In the genomic region with DNA sequence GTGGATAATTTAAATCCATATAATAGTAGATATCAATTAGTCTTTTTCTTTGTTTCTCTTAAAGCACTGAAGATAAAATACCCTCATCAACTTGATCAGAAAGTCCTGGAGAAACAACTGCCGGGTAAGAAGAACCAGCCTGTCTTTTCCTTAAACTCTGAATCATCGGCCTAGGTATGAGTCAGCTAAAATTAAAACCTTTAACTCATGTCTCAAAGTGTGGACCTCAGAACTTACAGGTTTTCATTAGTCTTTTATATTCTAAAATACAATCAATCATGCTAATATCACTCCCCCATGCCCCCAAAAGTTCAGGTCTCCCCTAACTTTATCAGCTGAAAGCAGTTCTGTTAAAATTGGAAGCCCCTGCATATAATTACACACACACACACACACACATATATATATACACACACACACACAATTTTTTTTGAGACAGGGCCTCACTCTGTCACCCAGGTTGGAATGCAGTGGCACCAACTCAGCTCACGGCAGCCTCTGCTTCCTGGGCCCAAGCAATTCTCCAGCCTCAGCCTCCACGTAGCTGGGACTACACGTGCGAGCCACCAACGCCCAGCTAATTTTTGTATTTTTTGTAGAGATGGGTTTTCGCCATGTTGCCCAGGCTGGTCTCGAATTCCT, we compare ENCODE assay signal across 10 cellular contexts.
DNase-seq lines count a peak whose midpoint lies in the region; ATAC-seq and TF ChIP-seq lines count a peak whose summit lies in the region.
"Had no signal": no experiment of that assay in that cellular context is flagged by ENCODE, and none has a peak within 500 bp of the region (broad histone marks: within the 10 kb centered on the region; RNA-seq: fewer than 3 reads in every experiment).

No MANE protein-coding gene starts in this region.

- peak overlapping the region; percentile 6 for H3K27ac Mint-ChIP-seq in activated T-cell treated with anti-CD3 and anti-CD28 coated beads, Interleukin-2, amount 50 U/mL, for 72 hours

- no peak for TF ChIP-seq CTCF in RWPE2 (IDR thresholded peaks at IDR 0.05; ENCODE audit: poor library complexity, severe bottlenecking)

- H3K27me3 ChIP-seq in RWPE2 (ENCODE audit: insufficient read depth, poor library complexity, severe bottlenecking), result no peaks in the 10 kb centered on the region
- H3K27me3 ChIP-seq in skeletal muscle tissue (ENCODE audit: control insufficient read depth in 3 of 3, insufficient read depth in 3 of 3, low read length in 3 of 3), result no peaks in the 10 kb centered on the region

- H3K27ac ChIP-seq in RWPE2 (ENCODE audit: poor library complexity, severe bottlenecking), result peak overlapping the region; percentile 36
- H3K27ac ChIP-seq in skeletal muscle tissue (ENCODE audit: low read depth, low read length), result peak overlapping the region; percentile 36
- H3K27ac ChIP-seq: C4-2B had no signal

- peaks cover 2 to 6% of the 10 kb centered on the region in 2 donors for H3K36me3 Mint-ChIP-seq in activated T-cell treated with anti-CD3 and anti-CD28 coated beads, Interleukin-2, amount 50 U/mL, for 72 hours (ENCODE audit: insufficient read depth in 2 of 2)
- H3K36me3 Mint-ChIP-seq in activated T-cell treated with anti-CD3 and anti-CD28 coated beads, Interleukin-2, amount 50 U/mL, for 4 hours (ENCODE audit: insufficient read depth), result peaks cover 34% of the 10 kb centered on the region

- H3K36me3 ChIP-seq in RWPE2 (ENCODE audit: low read depth) (peaks cover 37% of the 10 kb centered on the region), skeletal muscle tissue (ENCODE audit: control insufficient read depth in 3 of 3, insufficient read depth in 3 of 3, low read length in 3 of 3) (peaks cover 48 to 56% (median 54%) of the 10 kb centered on the region in 3 donors)

- H3K4me3 ChIP-seq in RWPE2 (ENCODE audit: severe bottlenecking) (no peak overlapping the region), skeletal muscle tissue (ENCODE audit: low read length in 3 of 3) (no peak overlapping the region)

- H3K4me1 Mint-ChIP-seq in activated T-cell treated with anti-CD3 and anti-CD28 coated beads, Interleukin-2, amount 50 U/mL, for 72 hours (ENCODE audit: low read depth), result no peaks in the 10 kb centered on the region
- no peaks in the 10 kb centered on the region for H3K4me1 Mint-ChIP-seq in activated T-cell treated with anti-CD3 and anti-CD28 coated beads, Interleukin-2, amount 50 U/mL, for 4 hours (ENCODE audit: low read depth)

- no peak for DNase-seq in activated T-cell treated with anti-CD3 and anti-CD28 coated beads, Interleukin-2, amount 50 U/mL, for 72 hours
- DNase-seq in activated T-cell treated with anti-CD3 and anti-CD28 coated beads, Interleukin-2, amount 50 U/mL, for 4 hours, result no peak
- DNase-seq in RWPE2 (ENCODE audit: low spot score), result no peak
- DNase-seq in fibroblast of gingiva (ENCODE audit: low read depth), result peak; percentile 68
- no peak for DNase-seq in NCI-H146 (lab: John Stamatoyannopoulos, UW)
- no peak for DNase-seq in NCI-H510A (lab: John Stamatoyannopoulos, UW)
- DNase-seq: NK-92 treated with Interleukin-12 subunit alpha and Interleukin-12 subunit beta, amount 100 ng/mL, for 24 hours had no signal

- no peaks in the 10 kb centered on the region for H3K9me3 Mint-ChIP-seq in activated T-cell treated with anti-CD3 and anti-CD28 coated beads, Interleukin-2, amount 50 U/mL, for 72 hours
- H3K9me3 Mint-ChIP-seq in activated T-cell treated with anti-CD3 and anti-CD28 coated beads, Interleukin-2, amount 50 U/mL, for 4 hours, result no peaks in the 10 kb centered on the region

- H3K9me3 ChIP-seq in RWPE2 (ENCODE audit: severe bottlenecking) (no peaks in the 10 kb centered on the region), skeletal muscle tissue (ENCODE audit: control insufficient read depth in 3 of 3, low read length in 3 of 3) (no peaks in the 10 kb centered on the region)

- H3K9ac ChIP-seq in skeletal muscle tissue (ENCODE audit: low read depth in 1 of 3, low read length in 3 of 3), result no peak overlapping the region

- no peak for ATAC-seq in activated T-cell treated with anti-CD3 and anti-CD28 coated beads, Interleukin-2, amount 50 U/mL, for 72 hours (replicated peaks in 1 of 2)
- ATAC-seq in activated T-cell treated with anti-CD3 and anti-CD28 coated beads, Interleukin-2, amount 50 U/mL, for 4 hours, result no peak
- ATAC-seq in RWPE2 (ENCODE audit: low read depth) (peak; percentile 71; the same call in 2 of the 3 replicates), HG03045 (IDR thresholded peaks at IDR 0.05; ENCODE audit: unreplicated experiment) (no peak)

- H3K4me3 Mint-ChIP-seq in activated T-cell treated with anti-CD3 and anti-CD28 coated beads, Interleukin-2, amount 50 U/mL, for 72 hours, result no peak overlapping the region
- H3K4me3 Mint-ChIP-seq in activated T-cell treated with anti-CD3 and anti-CD28 coated beads, Interleukin-2, amount 50 U/mL, for 4 hours, result no peak overlapping the region

- H3K4me1 ChIP-seq in RWPE2 (ENCODE audit: insufficient read depth, poor library complexity, severe bottlenecking) (peaks cover 7% of the 10 kb centered on the region), skeletal muscle tissue (ENCODE audit: control insufficient read depth in 3 of 3, insufficient read depth in 3 of 3, low read length in 3 of 3) (peaks cover 4 to 6% (median 5%) of the 10 kb centered on the region in 3 donors)

- H3K27me3 Mint-ChIP-seq in activated T-cell treated with anti-CD3 and anti-CD28 coated beads, Interleukin-2, amount 50 U/mL, for 72 hours (ENCODE audit: low read depth), result no peaks in the 10 kb centered on the region
- no peaks in the 10 kb centered on the region for H3K27me3 Mint-ChIP-seq in activated T-cell treated with anti-CD3 and anti-CD28 coated beads, Interleukin-2, amount 50 U/mL, for 4 hours (ENCODE audit: low read depth)
